In genomic region chr17:40100419-40100668, GRCh38 we compare ENCODE assay signal across 1 cellular context.
TF ChIP-seq lines count a peak whose summit lies in the region.

Gene NR1D1 (minus strand): TSS chr17:40100589. CDS start chr17:40100094, 495 bp downstream.

TF ChIP-seq in H1, 55 proteins besides CTCF, POLR2A, EP300 and RAD21:
- TF ChIP-seq TBP (IDR thresholded peaks at IDR 0.05; ENCODE audit: low read depth, low read length) (peak; percentile 52), TAF1 (IDR thresholded peaks at IDR 0.05; ENCODE audit: low read depth, low read length) (peak; percentile 48; the same call in 1 of the 2 replicates), NRF1 (IDR thresholded peaks at IDR 0.05; ENCODE audit: low read depth, low read length) (0 out of 2 replicates have a peak, but pooled peaks have one; percentile 94), KDM4A (IDR thresholded peaks at IDR 0.05; ENCODE audit: low read depth, low read length, severe bottlenecking) (peak; percentile 93), PHF8 (conservative IDR thresholded peaks at IDR 0.05; ENCODE audit: low read depth, low read length) (no peak), SP1 (IDR thresholded peaks at IDR 0.05; ENCODE audit: low read depth, low read length) (no peak), MAFK (IDR thresholded peaks at IDR 0.05; ENCODE audit: low read depth, low read length) (no peak), ASH2L (IDR thresholded peaks at IDR 0.05; ENCODE audit: low read length) (peak; percentile 10), ATF2 (IDR thresholded peaks at IDR 0.05; ENCODE audit: low read length) (0 out of 2 replicates have a peak, but pooled peaks have one; percentile 18), RBBP5 (IDR thresholded peaks at IDR 0.05; ENCODE audit: borderline replicate concordance, low read depth, low read length) (peak; percentile 76; the same call in 1 of the 2 replicates), GTF2F1 (IDR thresholded peaks at IDR 0.05; ENCODE audit: borderline replicate concordance, low read depth, low read length) (peak; percentile 74; the same call in 1 of the 2 replicates)
